2 cellular contexts compared by ENCODE assay signal in the genomic region with DNA sequence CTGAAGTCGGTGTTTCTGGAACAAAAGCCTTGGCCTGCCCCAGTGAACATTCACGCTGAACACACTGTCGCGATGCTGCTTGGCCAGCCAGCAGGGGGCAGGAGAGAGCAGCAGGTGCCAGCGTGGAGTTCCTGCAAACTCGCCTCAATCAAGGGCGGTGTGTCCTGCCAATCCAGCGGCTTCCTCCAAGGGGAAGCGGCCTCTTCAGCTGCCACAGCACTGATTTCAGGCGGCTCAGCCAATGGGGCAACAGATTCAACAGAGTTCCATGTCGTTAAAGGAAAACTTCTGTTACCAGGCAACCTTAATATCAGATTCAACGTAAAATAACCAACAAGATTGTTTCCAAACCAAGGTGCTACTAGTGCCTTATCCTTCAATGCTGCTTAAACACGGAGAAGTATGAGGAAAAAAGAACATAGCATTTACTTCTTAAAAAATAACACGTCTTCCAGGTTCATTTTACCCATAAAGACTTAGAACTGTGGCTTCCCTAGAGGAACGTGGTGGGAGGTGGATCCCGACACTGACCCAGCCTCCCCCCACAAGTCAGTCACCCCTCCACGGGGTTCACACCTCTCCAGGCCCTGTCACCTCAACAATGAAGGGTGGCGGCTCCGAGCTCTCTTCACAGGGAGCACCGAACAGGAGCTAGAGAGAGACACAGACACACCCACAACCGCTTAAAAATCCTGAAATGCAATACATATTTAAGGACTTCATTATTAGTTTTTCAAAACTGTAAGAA.
TF ChIP-seq lines count a peak whose summit lies in the region.

No MANE protein-coding gene starts in this region.

TF ChIP-seq in GM23338, 12 proteins besides CTCF, POLR2A, EP300 and RAD21:
- TF ChIP-seq, protein P1, sequence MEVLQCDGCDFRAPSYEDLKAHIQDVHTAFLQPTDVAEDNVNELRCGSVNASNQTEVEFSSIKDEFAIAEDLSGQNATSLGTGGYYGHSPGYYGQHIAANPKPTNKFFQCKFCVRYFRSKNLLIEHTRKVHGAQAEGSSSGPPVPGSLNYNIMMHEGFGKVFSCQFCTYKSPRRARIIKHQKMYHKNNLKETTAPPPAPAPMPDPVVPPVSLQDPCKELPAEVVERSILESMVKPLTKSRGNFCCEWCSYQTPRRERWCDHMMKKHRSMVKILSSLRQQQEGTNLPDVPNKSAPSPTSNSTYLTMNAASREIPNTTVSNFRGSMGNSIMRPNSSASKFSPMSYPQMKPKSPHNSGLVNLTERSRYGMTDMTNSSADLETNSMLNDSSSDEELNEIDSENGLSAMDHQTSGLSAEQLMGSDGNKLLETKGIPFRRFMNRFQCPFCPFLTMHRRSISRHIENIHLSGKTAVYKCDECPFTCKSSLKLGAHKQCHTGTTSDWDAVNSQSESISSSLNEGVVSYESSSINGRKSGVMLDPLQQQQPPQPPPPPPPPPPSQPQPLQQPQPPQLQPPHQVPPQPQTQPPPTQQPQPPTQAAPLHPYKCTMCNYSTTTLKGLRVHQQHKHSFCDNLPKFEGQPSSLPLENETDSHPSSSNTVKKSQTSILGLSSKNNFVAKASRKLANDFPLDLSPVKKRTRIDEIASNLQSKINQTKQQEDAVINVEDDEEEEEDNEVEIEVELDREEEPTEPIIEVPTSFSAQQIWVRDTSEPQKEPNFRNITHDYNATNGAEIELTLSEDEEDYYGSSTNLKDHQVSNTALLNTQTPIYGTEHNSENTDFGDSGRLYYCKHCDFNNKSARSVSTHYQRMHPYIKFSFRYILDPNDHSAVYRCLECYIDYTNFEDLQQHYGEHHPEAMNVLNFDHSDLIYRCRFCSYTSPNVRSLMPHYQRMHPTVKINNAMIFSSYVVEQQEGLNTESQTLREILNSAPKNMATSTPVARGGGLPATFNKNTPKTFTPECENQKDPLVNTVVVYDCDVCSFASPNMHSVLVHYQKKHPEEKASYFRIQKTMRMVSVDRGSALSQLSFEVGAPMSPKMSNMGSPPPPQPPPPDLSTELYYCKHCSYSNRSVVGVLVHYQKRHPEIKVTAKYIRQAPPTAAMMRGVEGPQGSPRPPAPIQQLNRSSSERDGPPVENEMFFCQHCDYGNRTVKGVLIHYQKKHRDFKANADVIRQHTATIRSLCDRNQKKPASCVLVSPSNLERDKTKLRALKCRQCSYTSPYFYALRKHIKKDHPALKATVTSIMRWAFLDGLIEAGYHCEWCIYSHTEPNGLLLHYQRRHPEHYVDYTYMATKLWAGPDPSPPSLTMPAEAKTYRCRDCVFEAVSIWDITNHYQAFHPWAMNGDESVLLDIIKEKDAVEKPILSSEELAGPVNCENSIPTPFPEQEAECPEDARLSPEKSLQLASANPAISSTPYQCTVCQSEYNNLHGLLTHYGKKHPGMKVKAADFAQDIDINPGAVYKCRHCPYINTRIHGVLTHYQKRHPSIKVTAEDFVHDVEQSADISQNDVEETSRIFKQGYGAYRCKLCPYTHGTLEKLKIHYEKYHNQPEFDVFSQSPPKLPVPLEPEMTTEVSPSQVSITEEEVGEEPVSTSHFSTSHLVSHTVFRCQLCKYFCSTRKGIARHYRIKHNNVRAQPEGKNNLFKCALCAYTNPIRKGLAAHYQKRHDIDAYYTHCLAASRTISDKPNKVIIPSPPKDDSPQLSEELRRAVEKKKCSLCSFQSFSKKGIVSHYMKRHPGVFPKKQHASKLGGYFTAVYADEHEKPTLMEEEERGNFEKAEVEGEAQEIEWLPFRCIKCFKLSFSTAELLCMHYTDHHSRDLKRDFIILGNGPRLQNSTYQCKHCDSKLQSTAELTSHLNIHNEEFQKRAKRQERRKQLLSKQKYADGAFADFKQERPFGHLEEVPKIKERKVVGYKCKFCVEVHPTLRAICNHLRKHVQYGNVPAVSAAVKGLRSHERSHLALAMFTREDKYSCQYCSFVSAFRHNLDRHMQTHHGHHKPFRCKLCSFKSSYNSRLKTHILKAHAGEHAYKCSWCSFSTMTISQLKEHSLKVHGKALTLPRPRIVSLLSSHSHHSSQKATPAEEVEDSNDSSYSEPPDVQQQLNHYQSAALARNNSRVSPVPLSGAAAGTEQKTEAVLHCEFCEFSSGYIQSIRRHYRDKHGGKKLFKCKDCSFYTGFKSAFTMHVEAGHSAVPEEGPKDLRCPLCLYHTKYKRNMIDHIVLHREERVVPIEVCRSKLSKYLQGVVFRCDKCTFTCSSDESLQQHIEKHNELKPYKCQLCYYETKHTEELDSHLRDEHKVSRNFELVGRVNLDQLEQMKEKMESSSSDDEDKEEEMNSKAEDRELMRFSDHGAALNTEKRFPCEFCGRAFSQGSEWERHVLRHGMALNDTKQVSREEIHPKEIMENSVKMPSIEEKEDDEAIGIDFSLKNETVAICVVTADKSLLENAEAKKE (CRISPR knock-in tag; IDR thresholded peaks at IDR 0.05), result no peak
- no peak for TF ChIP-seq POLR2AphosphoS5 (IDR thresholded peaks at IDR 0.05; ENCODE audit: low read depth)
- TF ChIP-seq NANOG (IDR thresholded peaks at IDR 0.05; ENCODE audit: borderline replicate concordance), result no peak
- 0 out of 2 replicates have a peak, but pooled peaks have one; percentile 10 for TF ChIP-seq CREB1 (CRISPR knock-in tag; IDR thresholded peaks at IDR 0.05; ENCODE audit: low read depth)
- TF ChIP-seq, protein P2, sequence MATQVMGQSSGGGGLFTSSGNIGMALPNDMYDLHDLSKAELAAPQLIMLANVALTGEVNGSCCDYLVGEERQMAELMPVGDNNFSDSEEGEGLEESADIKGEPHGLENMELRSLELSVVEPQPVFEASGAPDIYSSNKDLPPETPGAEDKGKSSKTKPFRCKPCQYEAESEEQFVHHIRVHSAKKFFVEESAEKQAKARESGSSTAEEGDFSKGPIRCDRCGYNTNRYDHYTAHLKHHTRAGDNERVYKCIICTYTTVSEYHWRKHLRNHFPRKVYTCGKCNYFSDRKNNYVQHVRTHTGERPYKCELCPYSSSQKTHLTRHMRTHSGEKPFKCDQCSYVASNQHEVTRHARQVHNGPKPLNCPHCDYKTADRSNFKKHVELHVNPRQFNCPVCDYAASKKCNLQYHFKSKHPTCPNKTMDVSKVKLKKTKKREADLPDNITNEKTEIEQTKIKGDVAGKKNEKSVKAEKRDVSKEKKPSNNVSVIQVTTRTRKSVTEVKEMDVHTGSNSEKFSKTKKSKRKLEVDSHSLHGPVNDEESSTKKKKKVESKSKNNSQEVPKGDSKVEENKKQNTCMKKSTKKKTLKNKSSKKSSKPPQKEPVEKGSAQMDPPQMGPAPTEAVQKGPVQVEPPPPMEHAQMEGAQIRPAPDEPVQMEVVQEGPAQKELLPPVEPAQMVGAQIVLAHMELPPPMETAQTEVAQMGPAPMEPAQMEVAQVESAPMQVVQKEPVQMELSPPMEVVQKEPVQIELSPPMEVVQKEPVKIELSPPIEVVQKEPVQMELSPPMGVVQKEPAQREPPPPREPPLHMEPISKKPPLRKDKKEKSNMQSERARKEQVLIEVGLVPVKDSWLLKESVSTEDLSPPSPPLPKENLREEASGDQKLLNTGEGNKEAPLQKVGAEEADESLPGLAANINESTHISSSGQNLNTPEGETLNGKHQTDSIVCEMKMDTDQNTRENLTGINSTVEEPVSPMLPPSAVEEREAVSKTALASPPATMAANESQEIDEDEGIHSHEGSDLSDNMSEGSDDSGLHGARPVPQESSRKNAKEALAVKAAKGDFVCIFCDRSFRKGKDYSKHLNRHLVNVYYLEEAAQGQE (IDR thresholded peaks at IDR 0.05; ENCODE audit: unreplicated experiment), result no peak

TF ChIP-seq in GM12878, 131 proteins besides CTCF, POLR2A, EP300 and RAD21 (continued from another document):
- TF ChIP-seq, protein P3, sequence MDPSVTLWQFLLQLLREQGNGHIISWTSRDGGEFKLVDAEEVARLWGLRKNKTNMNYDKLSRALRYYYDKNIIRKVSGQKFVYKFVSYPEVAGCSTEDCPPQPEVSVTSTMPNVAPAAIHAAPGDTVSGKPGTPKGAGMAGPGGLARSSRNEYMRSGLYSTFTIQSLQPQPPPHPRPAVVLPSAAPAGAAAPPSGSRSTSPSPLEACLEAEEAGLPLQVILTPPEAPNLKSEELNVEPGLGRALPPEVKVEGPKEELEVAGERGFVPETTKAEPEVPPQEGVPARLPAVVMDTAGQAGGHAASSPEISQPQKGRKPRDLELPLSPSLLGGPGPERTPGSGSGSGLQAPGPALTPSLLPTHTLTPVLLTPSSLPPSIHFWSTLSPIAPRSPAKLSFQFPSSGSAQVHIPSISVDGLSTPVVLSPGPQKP (IDR thresholded peaks at IDR 0.05; ENCODE audit: low read depth, low read length), result no peak
